20 cellular contexts compared by ENCODE assay signal in the genomic region with DNA sequence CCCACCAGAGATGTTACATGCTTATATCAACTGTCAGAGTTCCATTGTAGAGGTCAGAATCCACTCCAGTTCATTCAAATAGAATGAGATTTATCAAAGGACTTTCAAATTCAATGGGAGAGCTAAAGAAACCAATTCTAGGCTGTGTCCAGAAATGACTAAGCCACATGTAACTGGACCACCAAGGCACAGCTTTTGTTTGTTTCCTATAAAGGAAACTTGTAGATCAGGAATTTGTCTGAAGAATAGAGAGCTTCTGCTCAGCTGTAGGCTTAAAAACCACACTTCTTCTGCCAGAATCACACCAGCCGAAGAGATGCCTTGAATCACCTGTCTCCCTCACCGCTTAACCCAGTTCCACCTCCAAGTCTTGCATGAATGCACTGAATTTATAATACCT.
A peak's percentile ranks its signal among the peaks of the same experiment; 100 is the strongest.
DNase-seq lines count a peak whose midpoint lies in the region; ATAC-seq lines count a peak whose summit lies in the region.
"Had no signal": no experiment of that assay in that cellular context is flagged by ENCODE, and none has a peak within 500 bp of the region (broad histone marks: within the 10 kb centered on the region; RNA-seq: fewer than 3 reads in every experiment).

No MANE protein-coding gene starts in this region.

- H3K4me3 ChIP-seq in SJSA1: no peak overlapping the region
- H3K4me3 ChIP-seq: BLaER1 had no signal

- H3K27ac ChIP-seq in SJSA1: peak overlapping the region; percentile 81
- H3K27ac ChIP-seq: BLaER1 had no signal

- peaks cover 41% of the 10 kb centered on the region for H3K4me1 ChIP-seq in SJSA1 (replicated peaks)
- H3K4me1 ChIP-seq: BE2C, BLaER1 had no signal

- no peaks in the 10 kb centered on the region for H3K9me3 ChIP-seq in SJSA1 (replicated peaks)
- H3K9me3 ChIP-seq: BE2C, BLaER1 had no signal

- H3K36me3 ChIP-seq in SJSA1: no peaks in the 10 kb centered on the region
- H3K36me3 ChIP-seq: BE2C, BLaER1 had no signal

- ATAC-seq in GM18498 (IDR thresholded peaks at IDR 0.05; ENCODE audit: unreplicated experiment): no peak

- H3K27me3 ChIP-seq in SJSA1 (replicated peaks): no peaks in the 10 kb centered on the region
- H3K27me3 ChIP-seq: BE2C, BLaER1 had no signal

- peak; percentile 19 for DNase-seq in M059J (ENCODE audit: low read depth)
- peak; percentile 65 to 84 for DNase-seq in SJSA1 (ENCODE audit: low read depth in 1 of 2, low spot score in 2 of 2)
- DNase-seq in posterior cingulate gyrus: no peak
- DNase-seq in amniotic stem cell (lab: John Stamatoyannopoulos, UW): no peak
- DNase-seq: 8988T; ACHN; BE2C; C1 segment of cervical spinal cord; CD4-positive, alpha-beta memory T cell; CD4-positive, CD25-positive, alpha-beta regulatory T cell; CD8-positive, alpha-beta memory T cell; COR-L47; DMS 273 treated with DMSO at 0.1 percent for 48 hours; DMS153; DMS53; DMS79; DND-41; GF-D8 had no signal

- intact Hi-C loops in posterior cingulate gyrus (cut with DNase I): no loop called here

Comparison
In these comparisons a context has a peak if more than half of its experiments do, and no peak if none do; other contexts are left out.
1. DNase-seq: peak in M059J (single experiment) and SJSA1 (2 of 2); none in posterior cingulate gyrus (0 of 10) and amniotic stem cell (single experiment).